Comparison of ENCODE assay signal across 15 cellular contexts in genomic region chr19:49359851-49360845, GRCh38. TPM values are rescaled to one million over a fixed set of nuclear protein-coding genes. Genes with fewer than 3 reads are reported as not detected.
DNase-seq lines count a peak whose midpoint lies in the region; ATAC-seq and TF ChIP-seq lines count a peak whose summit lies in the region.
"Had no signal": no experiment of that assay in that cellular context is flagged by ENCODE, and none has a peak within 500 bp of the region (broad histone marks: within the 10 kb centered on the region; RNA-seq: fewer than 3 reads in every experiment).

No MANE protein-coding gene starts in this region.

- peaks cover 0 to 4% of the 10 kb centered on the region in 2 donors for H3K4me1 ChIP-seq in breast epithelium
- peaks cover 0 to 52% (median 13%) of the 10 kb centered on the region in 4 donors for H3K4me1 ChIP-seq in tibial nerve
- H3K4me1 ChIP-seq in prostate gland (replicated peaks), result no peaks in the 10 kb centered on the region

- H3K27me3 ChIP-seq in breast epithelium (no peaks in the 10 kb centered on the region), tibial nerve (peaks cover 0 to 4% of the 10 kb centered on the region in 2 donors), prostate gland (replicated peaks; ENCODE audit: insufficient read depth) (no peaks in the 10 kb centered on the region)

- H3K4me3 ChIP-seq in breast epithelium, result peak overlapping the region in 1 of 3 donors; percentile 89
- H3K4me3 ChIP-seq in tibial nerve, result no peak overlapping the region
- no peak overlapping the region for H3K4me3 ChIP-seq in prostate gland

- POLR2A ChIA-PET in MCF 10A (lab: Yijun Ruan, JAX), result interaction anchor here (0.5 to 0.8 kb wide), 3 partner anchors 32 to 119 kb away, joined by 3 read pairs; no protein-coding TSS in a partner anchor

- intact Hi-C loops in breast epithelium (cut with DNase I; ENCODE audit: low total_unique reads) (loop anchor here (5.0 kb wide), 1 partner anchor 1657 kb away; the partner anchor contains the start of gene KLK10), MCF 10A (cut with micrococcal nuclease) (no loop called here), prostate gland (cut with DNase I) (no loop called here)

- no TSS peak for BruUV-seq in MCF 10A (replicated peaks; lab: Mats Ljungman, UMichigan)

- H3K4me3 Mint-ChIP-seq in MCF 10A (ENCODE audit: unreplicated experiment) (no peak overlapping the region), chondrocyte (ENCODE audit: unreplicated experiment) (no peak overlapping the region)
- H3K4me3 Mint-ChIP-seq in activated T-cell treated with anti-CD3 and anti-CD28 coated beads, Interleukin-2, amount 50 U/mL, for 72 hours, result no peak overlapping the region
- H3K4me3 Mint-ChIP-seq: activated CD8-positive, alpha-beta memory T cell treated with anti-CD3 and anti-CD28 coated beads, Interleukin-2, amount 10 ng/mL, durations not matched to agents 7 days and 5 days; stimulated activated effector memory CD8-positive, alpha-beta T cell treated with anti-CD3 and anti-CD28 coated beads, Interleukin-12 subunit alpha, Interleukin-12 subunit beta, amount 100 ng/mL, for 72 hours had no signal

- CTCF ChIA-PET in MCF 10A (lab: Yijun Ruan, JAX), result interaction anchor here (0.7 kb wide), 1 partner anchor 133 kb away, joined by 3 read pairs; no protein-coding TSS in a partner anchor

- TF ChIP-seq POLR2A in breast epithelium (IDR thresholded peaks at IDR 0.05), result no peak
- TF ChIP-seq POLR2A in tibial nerve (IDR thresholded peaks at IDR 0.05), result no peak
- no peak for TF ChIP-seq POLR2A in prostate gland (IDR thresholded peaks at IDR 0.05)

- H3K36me3 Mint-ChIP-seq in MCF 10A (ENCODE audit: insufficient read depth, unreplicated experiment) (no peaks in the 10 kb centered on the region), chondrocyte (ENCODE audit: low read depth) (peaks cover 12% of the 10 kb centered on the region)
- no peaks in the 10 kb centered on the region for H3K36me3 Mint-ChIP-seq in activated T-cell treated with anti-CD3 and anti-CD28 coated beads, Interleukin-2, amount 50 U/mL, for 72 hours (ENCODE audit: insufficient read depth in 2 of 2)
- H3K36me3 Mint-ChIP-seq: activated CD8-positive, alpha-beta memory T cell treated with anti-CD3 and anti-CD28 coated beads, Interleukin-2, amount 10 ng/mL, durations not matched to agents 7 days and 5 days; stimulated activated effector memory CD8-positive, alpha-beta T cell treated with anti-CD3 and anti-CD28 coated beads, Interleukin-12 subunit alpha, Interleukin-12 subunit beta, amount 100 ng/mL, for 72 hours had no signal

- no peak for DNase-seq in breast epithelium (ENCODE audit: low spot score in 2 of 2)
- no peak for DNase-seq in MCF 10A (ENCODE audit: unreplicated experiment)
- DNase-seq in chondrocyte (ENCODE audit: low spot score), result no peak
- DNase-seq in myocyte (ENCODE audit: low read depth), result peak; percentile 10
- DNase-seq in tibial nerve (ENCODE audit: low spot score in 2 of 2), result no peak
- DNase-seq in activated T-cell treated with anti-CD3 and anti-CD28 coated beads, Interleukin-2, amount 50 U/mL, for 72 hours, result no peak
- DNase-seq in prostate gland (ENCODE audit: low spot score), result no peak
- no peak for DNase-seq in caudate nucleus (lab: John Stamatoyannopoulos, UW)
- DNase-seq: activated CD8-positive, alpha-beta memory T cell treated with anti-CD3 and anti-CD28 coated beads, Interleukin-2, amount 10 ng/mL, durations not matched to agents 7 days and 5 days; NCI-H69; stimulated activated CD4-positive, alpha-beta T cell treated with anti-CD3 and anti-CD28 coated beads, Interleukin-15, amount 100 ng/mL, for 24 hours; SW 1271 had no signal

- H3K36me3 ChIP-seq in breast epithelium, result no peaks in the 10 kb centered on the region
- H3K36me3 ChIP-seq in tibial nerve, result peaks cover 0 to 44% (median 0%) of the 10 kb centered on the region in 3 donors
- peaks cover 0 to 4% of the 10 kb centered on the region in 2 donors for H3K36me3 ChIP-seq in prostate gland

- H3K9me3 Mint-ChIP-seq in MCF 10A (ENCODE audit: unreplicated experiment) (no peaks in the 10 kb centered on the region), chondrocyte (ENCODE audit: low read depth) (no peaks in the 10 kb centered on the region)
- no peaks in the 10 kb centered on the region for H3K9me3 Mint-ChIP-seq in activated T-cell treated with anti-CD3 and anti-CD28 coated beads, Interleukin-2, amount 50 U/mL, for 72 hours
- H3K9me3 Mint-ChIP-seq: stimulated activated effector memory CD8-positive, alpha-beta T cell treated with anti-CD3 and anti-CD28 coated beads, Interleukin-12 subunit alpha, Interleukin-12 subunit beta, amount 100 ng/mL, for 72 hours had no signal

- H3K27me3 Mint-ChIP-seq in MCF 10A (ENCODE audit: insufficient read depth, unreplicated experiment) (no peaks in the 10 kb centered on the region), chondrocyte (ENCODE audit: low read depth) (no peaks in the 10 kb centered on the region)
- peaks cover 16% of the 10 kb centered on the region for H3K27me3 Mint-ChIP-seq in activated T-cell treated with anti-CD3 and anti-CD28 coated beads, Interleukin-2, amount 50 U/mL, for 72 hours (ENCODE audit: low read depth)

- TF ChIP-seq EP300 in tibial nerve (IDR thresholded peaks at IDR 0.05), result no peak

- H3K27ac ChIP-seq in breast epithelium, result peak overlapping the region; percentile 93 to 98
- peak overlapping the region; percentile 88 to 97 (median 92) for H3K27ac ChIP-seq in tibial nerve
- H3K27ac ChIP-seq in prostate gland, result peak overlapping the region in 1 of 2 donors; percentile 88
- H3K27ac ChIP-seq in caudate nucleus (ENCODE audit: low read depth, low read length), result no peak overlapping the region

- no peak for TF ChIP-seq CTCF in breast epithelium (IDR thresholded peaks at IDR 0.05)
- no peak for TF ChIP-seq CTCF in MCF 10A (IDR thresholded peaks at IDR 0.05; ENCODE audit: unreplicated experiment)
- no peak for TF ChIP-seq CTCF in chondrocyte (IDR thresholded peaks at IDR 0.05)
- TF ChIP-seq CTCF in tibial nerve (IDR thresholded peaks at IDR 0.05), result no peak
- TF ChIP-seq CTCF in prostate gland (IDR thresholded peaks at IDR 0.05), result no peak

- H3K4me1 Mint-ChIP-seq in MCF 10A (ENCODE audit: insufficient read depth, unreplicated experiment) (no peaks in the 10 kb centered on the region), chondrocyte (ENCODE audit: low read depth) (peaks cover 33% of the 10 kb centered on the region)
- peaks cover 13% of the 10 kb centered on the region for H3K4me1 Mint-ChIP-seq in activated T-cell treated with anti-CD3 and anti-CD28 coated beads, Interleukin-2, amount 50 U/mL, for 72 hours (ENCODE audit: low read depth)

- no peak for ATAC-seq in activated T-cell treated with anti-CD3 and anti-CD28 coated beads, Interleukin-2, amount 50 U/mL, for 72 hours (replicated peaks in 1 of 2)
- ATAC-seq: activated CD8-positive, alpha-beta memory T cell treated with anti-CD3 and anti-CD28 coated beads, Interleukin-2, amount 10 ng/mL, durations not matched to agents 7 days and 5 days; esophagus mucosa; stimulated activated effector memory CD8-positive, alpha-beta T cell treated with anti-CD3 and anti-CD28 coated beads, Interleukin-12 subunit alpha, Interleukin-12 subunit beta, amount 100 ng/mL, for 72 hours had no signal

- H3K27ac Mint-ChIP-seq in MCF 10A (ENCODE audit: low read depth, unreplicated experiment), result no peak overlapping the region
- peak overlapping the region; percentile 80 for H3K27ac Mint-ChIP-seq in chondrocyte (ENCODE audit: unreplicated experiment)
- no peak overlapping the region for H3K27ac Mint-ChIP-seq in activated T-cell treated with anti-CD3 and anti-CD28 coated beads, Interleukin-2, amount 50 U/mL, for 72 hours
- H3K27ac Mint-ChIP-seq: activated CD8-positive, alpha-beta memory T cell treated with anti-CD3 and anti-CD28 coated beads, Interleukin-2, amount 10 ng/mL, durations not matched to agents 7 days and 5 days; stimulated activated effector memory CD8-positive, alpha-beta T cell treated with anti-CD3 and anti-CD28 coated beads, Interleukin-12 subunit alpha, Interleukin-12 subunit beta, amount 100 ng/mL, for 72 hours had no signal

- 67 to 70% methylated on average over 17 of the region's 17 CpGs for WGBS in tibial nerve, 2 donors
- WGBS in prostate gland, result 78% methylated on average over 17 of the region's 17 CpGs

- H3K9me3 ChIP-seq in breast epithelium, result no peaks in the 10 kb centered on the region
- H3K9me3 ChIP-seq in tibial nerve, result no peaks in the 10 kb centered on the region
- H3K9me3 ChIP-seq in prostate gland, result no peaks in the 10 kb centered on the region

RNA-seq across cellular contexts. Expression of gene TEAD2, which starts 2.1 kb away (rescaled TPM):
- total RNA-seq in breast epithelium (10 to 100 TPM; 24.9 to 30.0 (median 25.1) TPM), MCF 10A (2022) (3.5 and 6.2 TPM in 2 replicates), chondrocyte (49.6 to 63.8 TPM (median 62.6 TPM) in 3 replicates), myocyte (43.8 and 45.3 TPM in 2 replicates), tibial nerve (10 to 100 TPM; 17.8 to 39.0 (median 21.4) TPM), prostate gland (10 to 100 TPM; 17.0 to 28.0 TPM)
- 34.8 TPM for polyA plus RNA-seq in myocyte (2012)
- total RNA-seq in activated T-cell treated with anti-CD3 and anti-CD28 coated beads, Interleukin-2, amount 50 U/mL, for 72 hours, result not detected
- total RNA-seq: activated CD8-positive, alpha-beta memory T cell treated with anti-CD3 and anti-CD28 coated beads, Interleukin-2, amount 10 ng/mL, durations not matched to agents 7 days and 5 days had no signal

RNA-seq across cellular contexts. Expression of gene DKKL1, which starts 3.5 kb away (rescaled TPM):
- total RNA-seq in breast epithelium (1 to 10 TPM in 1 of 3 donors, under 1 TPM in 1, not detected in 1; 0.64 to 1.8 TPM), MCF 10A (2022) (0.56 TPM in 1 of 2 replicates, not detected in the other), chondrocyte (1.5 to 2.4 TPM (median 2.1 TPM) in 3 replicates), myocyte (0.36 and 2.4 TPM in 2 replicates), tibial nerve (not detected), prostate gland (10 to 100 TPM in 1 of 2 donors, 1 to 10 TPM in 1; 1.0 to 17.8 TPM)
- polyA plus RNA-seq in myocyte (2012), result 0.84 TPM
- not detected for total RNA-seq in activated T-cell treated with anti-CD3 and anti-CD28 coated beads, Interleukin-2, amount 50 U/mL, for 72 hours
- total RNA-seq: activated CD8-positive, alpha-beta memory T cell treated with anti-CD3 and anti-CD28 coated beads, Interleukin-2, amount 10 ng/mL, durations not matched to agents 7 days and 5 days had no signal

RNA-seq across cellular contexts. Expression of gene CD37, which starts 24.9 kb away (rescaled TPM):
- total RNA-seq in breast epithelium (10 to 100 TPM in 2 of 3 donors, 1 to 10 TPM in 1; 2.9 to 19.7 (median 15.4) TPM), MCF 10A (2022) (not detected in 2 replicates), chondrocyte (not detected in 3 replicates), myocyte (not detected in 2 replicates), tibial nerve (10 to 100 TPM in 3 of 4 donors, 1 to 10 TPM in 1; 9.8 to 18.6 (median 15.8) TPM), prostate gland (10 to 100 TPM in 1 of 2 donors, 1 to 10 TPM in 1; 9.5 to 21.4 TPM)
- 3.3 TPM for polyA plus RNA-seq in myocyte (2012)
- 100 to 1,000 TPM; 248 to 262 TPM for total RNA-seq in activated T-cell treated with anti-CD3 and anti-CD28 coated beads, Interleukin-2, amount 50 U/mL, for 72 hours
- total RNA-seq: lung microvascular endothelial cell had no signal

RNA-seq across cellular contexts. Expression of gene KASH5, which starts 27.9 kb away (rescaled TPM):
- 1 to 10 TPM in 1 of 3 donors, not detected in 2; 1.9 TPM for total RNA-seq in breast epithelium
- total RNA-seq in MCF 10A (2022), result not detected in 2 replicates
- total RNA-seq in chondrocyte, result not detected in 3 replicates
- total RNA-seq in myocyte, result not detected in 2 replicates
- polyA plus RNA-seq in myocyte (2012), result not detected
- not detected for total RNA-seq in tibial nerve
- 1 to 10 TPM; 1.6 to 3.0 TPM for total RNA-seq in activated T-cell treated with anti-CD3 and anti-CD28 coated beads, Interleukin-2, amount 50 U/mL, for 72 hours
- total RNA-seq in prostate gland, result 10 to 100 TPM in 1 of 2 donors, not detected in 1; 13.1 TPM
- total RNA-seq: esophagus mucosa, lung microvascular endothelial cell had no signal

RNA-seq across cellular contexts. Expression of gene SLC6A16, which starts 35.2 kb away (rescaled TPM):
- total RNA-seq in breast epithelium (1 to 10 TPM; 1.2 to 2.7 (median 2.0) TPM), MCF 10A (2022) (0.39 TPM in 1 of 2 replicates, not detected in the other), chondrocyte (3.5 to 5.2 TPM (median 3.5 TPM) in 3 replicates), myocyte (0.51 and 2.0 TPM in 2 replicates), tibial nerve (1 to 10 TPM; 2.6 to 4.6 (median 3.4) TPM), prostate gland (1 to 10 TPM in 1 of 2 donors, under 1 TPM in 1; 0.59 to 4.3 TPM)
- 2.3 TPM for polyA plus RNA-seq in myocyte (2012)
- total RNA-seq in activated T-cell treated with anti-CD3 and anti-CD28 coated beads, Interleukin-2, amount 50 U/mL, for 72 hours, result 1 to 10 TPM; 2.0 to 3.0 TPM

Comparison
In these comparisons a context has a peak if more than half of its experiments do, and no peak if none do; other contexts are left out.
1. RNA of gene CD37, which starts 24.9 kb away (total RNA-seq): 248 to 262 TPM in activated T-cell treated with anti-CD3 and anti-CD28 coated beads, Interleukin-2, amount 50 U/mL, for 72 hours; 9.5 to 21.4 TPM in prostate gland, 9.8 to 18.6 TPM in tibial nerve, 2.9 to 19.7 TPM in breast epithelium, not detected in MCF 10A, not detected in chondrocyte and not detected in myocyte; every median in the first group is over 10 times any median in the second.